Comparison of ENCODE assay signal across 24 cellular contexts in genomic region chr2:120876526-120877280, GRCh38.
"Had no signal": no experiment of that assay in that cellular context is flagged by ENCODE, and none has a peak within 500 bp of the region (broad histone marks: within the 10 kb centered on the region; RNA-seq: fewer than 3 reads in every experiment).

No MANE protein-coding gene starts in this region.

- ATAC-seq: activated CD4-positive, alpha-beta T cell treated with anti-CD3 and anti-CD28 coated beads for 36 hours; activated T-cell treated with anti-CD3 and anti-CD28 coated beads, Interleukin-2, amount 50 U/mL, for 72 hours; body of pancreas; PC-3; T-helper 17 cell had no signal

- H3K4me1 ChIP-seq: body of pancreas had no signal

- H3K9me3 Mint-ChIP-seq: activated CD4-positive, alpha-beta memory T cell treated with anti-CD3 and anti-CD28 coated beads, Interleukin-2, amount 10 ng/mL, durations not matched to agents 7 days and 5 days; activated naive CD8-positive, alpha-beta T cell treated with anti-CD3 and anti-CD28 coated beads, Interleukin-2, amount 10 ng/mL, durations not matched to agents 7 days and 5 days; activated T-cell treated with anti-CD3 and anti-CD28 coated beads, Interleukin-2, amount 50 U/mL, for 72 hours; activated T-helper 2 cell treated with anti-CD3 and anti-CD28 coated beads, Interferon-gamma antibody, Interleukin-2, Interleukin-4, amounts not matched to agents 10 μg/mL and 5 μg/mL and 100 μg/mL, durations not matched to agents 14 hours and 24 hours and 36 hours had no signal

- H3K4me3 ChIP-seq: ascending aorta, body of pancreas, MG63 had no signal

- H3K27me3 ChIP-seq: ascending aorta, body of pancreas, MG63 had no signal

- H3K4me3 Mint-ChIP-seq: activated CD4-positive, alpha-beta memory T cell treated with anti-CD3 and anti-CD28 coated beads, Interleukin-2, amount 10 ng/mL, durations not matched to agents 7 days and 5 days; activated CD4-positive, alpha-beta T cell treated with anti-CD3 and anti-CD28 coated beads for 36 hours; activated naive CD8-positive, alpha-beta T cell treated with anti-CD3 and anti-CD28 coated beads, Interleukin-2, amount 10 ng/mL, durations not matched to agents 7 days and 5 days; activated T-cell treated with anti-CD3 and anti-CD28 coated beads, Interleukin-2, amount 50 U/mL, for 72 hours; T-helper 17 cell had no signal

- H3K36me3 Mint-ChIP-seq: activated naive CD8-positive, alpha-beta T cell treated with anti-CD3 and anti-CD28 coated beads, Interleukin-2, amount 10 ng/mL, durations not matched to agents 7 days and 5 days had no signal

- H3K9me3 ChIP-seq: ascending aorta, body of pancreas, MG63 had no signal

- H3K36me3 ChIP-seq: ascending aorta, MG63 had no signal

- H3K4me1 Mint-ChIP-seq: activated CD4-positive, alpha-beta memory T cell treated with anti-CD3 and anti-CD28 coated beads, Interleukin-2, amount 10 ng/mL, durations not matched to agents 7 days and 5 days; activated CD4-positive, alpha-beta T cell treated with anti-CD3 and anti-CD28 coated beads for 36 hours; activated naive CD8-positive, alpha-beta T cell treated with anti-CD3 and anti-CD28 coated beads, Interleukin-2, amount 10 ng/mL, durations not matched to agents 7 days and 5 days; T-helper 17 cell had no signal

- H3K27me3 Mint-ChIP-seq: activated CD4-positive, alpha-beta memory T cell treated with anti-CD3 and anti-CD28 coated beads, Interleukin-2, amount 10 ng/mL, durations not matched to agents 7 days and 5 days had no signal

- DNase-seq: activated CD4-positive, alpha-beta memory T cell treated with anti-CD3 and anti-CD28 coated beads, Interleukin-2, amount 10 ng/mL, durations not matched to agents 7 days and 5 days; activated CD4-positive, alpha-beta T cell treated with anti-CD3 and anti-CD28 coated beads for 36 hours; activated CD4-positive, alpha-beta T cell treated with anti-CD3 and anti-CD28 coated beads, Interleukin-2, amount 50 U/mL, for 1 hour; activated CD4-positive, CD25-positive, alpha-beta regulatory T cell; activated gamma-delta T cell treated with Interleukin-2 at 50 U/mL for 16 hours; activated naive CD4-positive, alpha-beta T cell treated with anti-CD3 and anti-CD28 coated beads, Interleukin-2, amount 50 U/mL, for 16 hours; activated naive CD8-positive, alpha-beta T cell treated with anti-CD3 and anti-CD28 coated beads, Interleukin-2, amount 10 ng/mL, durations not matched to agents 7 days and 5 days; activated T-cell treated with anti-CD3 and anti-CD28 coated beads, Interleukin-2, amount 50 U/mL, for 72 hours; body of pancreas; central memory CD4-positive, alpha-beta T cell; MG63; MV-4-11; NCI-H1092 treated with DMSO at 0.1 percent for 48 hours; NCI-H1436; NCI-H1694 treated with DMSO at 0.1 percent for 48 hours; NCI-H2081; NCI-H446; NCI-H524; PC-3; SIG-M5; T-helper 17 cell; T-helper 9 cell had no signal

- H3K27ac ChIP-seq: ascending aorta, body of pancreas had no signal

- H3K27ac Mint-ChIP-seq: activated CD4-positive, alpha-beta memory T cell treated with anti-CD3 and anti-CD28 coated beads, Interleukin-2, amount 10 ng/mL, durations not matched to agents 7 days and 5 days; activated CD4-positive, alpha-beta T cell treated with anti-CD3 and anti-CD28 coated beads for 36 hours; activated naive CD8-positive, alpha-beta T cell treated with anti-CD3 and anti-CD28 coated beads, Interleukin-2, amount 10 ng/mL, durations not matched to agents 7 days and 5 days; activated T-cell treated with anti-CD3 and anti-CD28 coated beads, Interleukin-2, amount 50 U/mL, for 72 hours; activated T-helper 2 cell treated with anti-CD3 and anti-CD28 coated beads, Interferon-gamma antibody, Interleukin-2, Interleukin-4, amounts not matched to agents 10 μg/mL and 5 μg/mL and 100 μg/mL, durations not matched to agents 14 hours and 24 hours and 36 hours; T-helper 17 cell had no signal
